Comparison of ENCODE assay signal across 8 cellular contexts in the genomic region with DNA sequence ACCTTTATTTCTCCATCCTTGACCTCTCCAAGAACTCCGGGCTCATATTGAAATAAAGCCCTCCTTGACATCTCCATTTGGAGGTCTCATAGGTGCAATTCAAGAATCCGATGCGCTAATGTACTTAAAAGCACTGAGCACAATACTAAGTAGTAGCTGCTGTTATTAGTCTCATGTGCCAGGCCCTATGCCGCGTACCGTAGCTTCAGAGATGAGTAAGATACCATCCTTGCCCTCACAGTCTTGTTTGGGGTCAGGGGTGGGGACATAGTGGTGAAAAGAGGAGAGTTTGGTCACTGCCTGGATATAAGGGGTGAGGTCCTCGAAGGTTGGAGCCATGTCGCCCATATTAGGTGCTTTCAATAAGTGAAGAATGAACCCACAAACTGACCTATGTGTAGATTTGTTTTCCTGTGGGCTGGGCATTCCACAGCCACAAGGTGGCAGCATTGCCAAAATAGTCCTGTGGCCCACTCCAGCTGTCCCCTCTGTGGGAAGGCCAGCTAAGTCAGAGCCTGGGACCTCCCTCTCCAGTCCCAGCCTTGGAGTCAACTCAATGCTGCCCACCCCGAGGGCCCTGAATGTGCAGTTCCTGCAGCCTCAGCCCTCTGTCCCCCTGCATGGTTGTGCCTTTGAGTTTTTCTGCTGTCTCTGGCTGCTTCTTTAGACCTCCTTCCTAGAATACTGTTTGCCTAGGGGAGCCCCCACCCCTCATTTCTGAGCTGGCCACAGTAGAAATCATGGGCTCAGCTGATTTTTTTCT.
DNase-seq lines count a peak whose midpoint lies in the region; ATAC-seq and TF ChIP-seq lines count a peak whose summit lies in the region.

No MANE protein-coding gene starts in this region.

- TF ChIP-seq CTCF in GM12873 (IDR thresholded peaks at IDR 0.05; ENCODE audit: insufficient read depth, low read depth, low read length, missing control alignments), result peak; percentile 96
- peak; percentile 89 for TF ChIP-seq CTCF in epithelial cell of esophagus (IDR thresholded peaks at IDR 0.05; ENCODE audit: insufficient read depth, low read depth, low read length, missing control alignments)

- H3K4me3 ChIP-seq in epithelial cell of esophagus (ENCODE audit: low read length), result no peak overlapping the region

- DNase-seq in 8988T, result peak; percentile 63
- DNase-seq in NCI-H82 treated with DMSO at 0.1 percent for 48 hours (lab: John Stamatoyannopoulos, UW; ENCODE audit: unreplicated experiment), result peak; percentile 4
- DNase-seq in activated CD8-positive, alpha-beta memory T cell treated with anti-CD3 and anti-CD28 coated beads, Interleukin-2, amount 50 U/mL, for 4 hours, result peak; percentile 61
- DNase-seq in epithelial cell of esophagus (ENCODE audit: low read depth), result peak; percentile 69
- peak; percentile 87 for DNase-seq in midbrain (lab: John Stamatoyannopoulos, UW)
- DNase-seq in superior temporal gyrus (ENCODE audit: extremely low spot score), result peak; percentile 93

- ATAC-seq in HG03196 (IDR thresholded peaks at IDR 0.05; ENCODE audit: unreplicated experiment), result peak; percentile 46

Comparison
In these comparisons a context has a peak if more than half of its experiments do, and no peak if none do; other contexts are left out.
1. DNase-seq: peak in every context shown above with its lines; median percentile 93 in superior temporal gyrus; 87 in midbrain; 69 in epithelial cell of esophagus; 63 in 8988T; 61 in activated CD8-positive, alpha-beta memory T cell treated with anti-CD3 and anti-CD28 coated beads, Interleukin-2, amount 50 U/mL, for 4 hours; 4 in NCI-H82 treated with DMSO at 0.1 percent for 48 hours.